ENCODE assay signal across 8 cellular contexts in genomic region chr3:103991461-103992115, GRCh38.
A peak's percentile ranks its signal among the peaks of the same experiment; 100 is the strongest.
DNase-seq lines count a peak whose midpoint lies in the region; TF ChIP-seq lines count a peak whose summit lies in the region.
"Had no signal": no experiment of that assay in that cellular context is flagged by ENCODE, and none has a peak within 500 bp of the region (broad histone marks: within the 10 kb centered on the region; RNA-seq: fewer than 3 reads in every experiment).

No MANE protein-coding gene starts in this region.

- H4K20me1 ChIP-seq in KMS-11 (ENCODE audit: insufficient read depth) (no peaks in the 10 kb centered on the region), neural progenitor cell (ENCODE audit: low read depth) (no peaks in the 10 kb centered on the region)

- H3K4me2 ChIP-seq in KMS-11 (no peak overlapping the region), neural progenitor cell (no peak overlapping the region)

- TF ChIP-seq CTCF in GM12873 (IDR thresholded peaks at IDR 0.05; ENCODE audit: insufficient read depth, low read depth, low read length, missing control alignments): peak; percentile 64
- 0 out of 2 replicates have a peak, but pooled peaks have one; percentile 35 for TF ChIP-seq CTCF in KMS-11 (conservative IDR thresholded peaks at IDR 0.05; ENCODE audit: low read depth, low read length)
- peak; percentile 76 for TF ChIP-seq CTCF in astrocyte of the spinal cord (IDR thresholded peaks at IDR 0.05; ENCODE audit: low read depth, low read length)
- peak; percentile 76 for TF ChIP-seq CTCF in neural progenitor cell (IDR thresholded peaks at IDR 0.05)

- H3K9me3 ChIP-seq in neural progenitor cell (ENCODE audit: low read depth): no peaks in the 10 kb centered on the region

- H3K9ac ChIP-seq in KMS-11: no peak overlapping the region
- no peak overlapping the region for H3K9ac ChIP-seq in neural progenitor cell

- no peaks in the 10 kb centered on the region for H3K36me3 Mint-ChIP-seq in neural progenitor cell
- no peaks in the 10 kb centered on the region for H3K36me3 Mint-ChIP-seq in activated T-cell treated with anti-CD3 and anti-CD28 coated beads, Interleukin-2, amount 50 U/mL, for 24 hours (ENCODE audit: low read depth)

- no peaks in the 10 kb centered on the region for H3K9me3 Mint-ChIP-seq in neural progenitor cell
- no peaks in the 10 kb centered on the region for H3K9me3 Mint-ChIP-seq in activated T-cell treated with anti-CD3 and anti-CD28 coated beads, Interleukin-2, amount 50 U/mL, for 24 hours
- H3K9me3 Mint-ChIP-seq: activated T-cell treated with anti-CD3 and anti-CD28 coated beads, Interleukin-2, amount 50 U/mL, for 4 hours had no signal

- H3K27ac Mint-ChIP-seq in neural progenitor cell: no peak overlapping the region
- H3K27ac Mint-ChIP-seq in activated T-cell treated with anti-CD3 and anti-CD28 coated beads, Interleukin-2, amount 50 U/mL, for 24 hours: no peak overlapping the region

- H3K4me3 ChIP-seq in KMS-11 (IDR thresholded peaks at IDR 0.05; ENCODE audit: insufficient read depth, low read depth, low read length): no peak overlapping the region
- no peak overlapping the region for H3K4me3 ChIP-seq in astrocyte of the spinal cord (ENCODE audit: low read depth, low read length)
- no peak overlapping the region for H3K4me3 ChIP-seq in neural progenitor cell

- H3K4me1 Mint-ChIP-seq in neural progenitor cell: no peaks in the 10 kb centered on the region
- no peaks in the 10 kb centered on the region for H3K4me1 Mint-ChIP-seq in activated T-cell treated with anti-CD3 and anti-CD28 coated beads, Interleukin-2, amount 50 U/mL, for 24 hours (ENCODE audit: low read depth)

- in situ Hi-C loops in astrocyte of the spinal cord (cut with HindIII; ENCODE audit: low sequenced_read_pairs): no loop called here

- DNase-seq in astrocyte of the spinal cord (ENCODE audit: low read depth, low spot score) (peak; percentile 45), neural progenitor cell (ENCODE audit: low spot score) (peak; percentile 51), anterior cingulate cortex (lab: John Stamatoyannopoulos, UW) (no peak), NCI-H187 (lab: John Stamatoyannopoulos, UW) (no peak)
- no peak for DNase-seq in activated T-cell treated with anti-CD3 and anti-CD28 coated beads, Interleukin-2, amount 50 U/mL, for 24 hours
- DNase-seq: activated T-cell treated with anti-CD3 and anti-CD28 coated beads, Interleukin-2, amount 50 U/mL, for 4 hours had no signal

- H2AFZ ChIP-seq in KMS-11 (ENCODE audit: low read depth) (no peak overlapping the region), neural progenitor cell (replicated peaks) (peak overlapping the region; percentile 50)

- H3K27me3 ChIP-seq in KMS-11 (ENCODE audit: insufficient read depth, low read depth) (no peaks in the 10 kb centered on the region), neural progenitor cell (no peaks in the 10 kb centered on the region)

- H3K4me3 Mint-ChIP-seq in neural progenitor cell: no peak overlapping the region
- no peak overlapping the region for H3K4me3 Mint-ChIP-seq in activated T-cell treated with anti-CD3 and anti-CD28 coated beads, Interleukin-2, amount 50 U/mL, for 24 hours
- H3K4me3 Mint-ChIP-seq: activated T-cell treated with anti-CD3 and anti-CD28 coated beads, Interleukin-2, amount 50 U/mL, for 4 hours had no signal

- no peaks in the 10 kb centered on the region for H3K4me1 ChIP-seq in KMS-11 (ENCODE audit: low read depth, poor library complexity, severe bottlenecking)
- no peaks in the 10 kb centered on the region for H3K4me1 ChIP-seq in neural progenitor cell

- H3K36me3 ChIP-seq in KMS-11 (ENCODE audit: insufficient read depth) (no peaks in the 10 kb centered on the region), neural progenitor cell (no peaks in the 10 kb centered on the region)

- H3K27me3 Mint-ChIP-seq in neural progenitor cell (ENCODE audit: insufficient read depth, low read depth): peaks cover 3% of the 10 kb centered on the region
- H3K27me3 Mint-ChIP-seq in activated T-cell treated with anti-CD3 and anti-CD28 coated beads, Interleukin-2, amount 50 U/mL, for 24 hours: no peaks in the 10 kb centered on the region

- no peaks in the 10 kb centered on the region for H3F3A ChIP-seq in neural progenitor cell (ENCODE audit: low read depth)

- H3K27ac ChIP-seq in KMS-11 (no peak overlapping the region), neural progenitor cell (no peak overlapping the region)

- H3K79me2 ChIP-seq in KMS-11 (ENCODE audit: insufficient read depth, low read depth) (no peaks in the 10 kb centered on the region), neural progenitor cell (ENCODE audit: low read depth) (no peaks in the 10 kb centered on the region)

Comparison
In these comparisons a context has a peak if more than half of its experiments do, and no peak if none do; other contexts are left out.
1. DNase-seq: peak in astrocyte of the spinal cord (single experiment) and neural progenitor cell (single experiment); none in anterior cingulate cortex (0 of 58), NCI-H187 (0 of 2) and activated T-cell treated with anti-CD3 and anti-CD28 coated beads, Interleukin-2, amount 50 U/mL, for 24 hours (single experiment).
2. Peak in every context shown above with its lines, with median percentiles within 50 percentile points of each other: CTCF ChIP-seq.